ENCODE assay signal across 19 cellular contexts in the genomic region with DNA sequence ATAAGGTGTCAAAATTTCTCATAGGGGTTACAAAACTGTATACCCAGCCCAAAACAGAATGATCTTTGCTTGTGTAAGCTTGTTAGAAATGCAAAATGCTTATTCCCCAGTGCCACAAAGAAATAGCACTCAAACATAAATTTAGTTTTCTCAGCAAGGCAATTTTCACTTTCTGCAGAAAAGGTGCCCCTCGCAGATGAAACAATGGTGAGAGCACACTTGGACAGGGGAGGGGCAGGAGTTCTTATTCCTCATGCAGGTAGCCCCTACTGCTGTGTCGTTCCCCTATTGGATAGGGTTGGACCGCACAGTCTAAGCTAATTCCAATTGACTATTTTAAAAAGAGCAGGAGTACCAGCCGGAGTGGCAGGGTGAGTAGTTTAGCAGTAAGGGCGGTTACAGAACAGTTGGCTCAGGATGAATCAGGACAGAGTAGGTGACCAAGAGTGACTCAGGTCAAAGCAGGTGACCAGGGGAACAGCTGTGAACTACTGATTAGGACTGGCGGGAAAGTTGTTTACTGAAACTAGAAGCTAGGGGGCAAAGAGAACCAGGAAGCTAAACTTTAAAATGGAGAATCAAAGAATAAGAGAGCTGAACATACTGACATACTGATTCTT.
"Had no signal": no experiment of that assay in that cellular context is flagged by ENCODE, and none has a peak within 500 bp of the region (broad histone marks: within the 10 kb centered on the region; RNA-seq: fewer than 3 reads in every experiment).

No MANE protein-coding gene starts in this region.

- H2AFZ ChIP-seq: neural progenitor cell had no signal

- H3K9me3 ChIP-seq: ovary, suprapubic skin, thyroid gland, uterus had no signal

- H3K4me2 ChIP-seq: neural progenitor cell had no signal

- H3K27me3 ChIP-seq: gastrocnemius medialis, heart right ventricle, neural progenitor cell, ovary, right atrium auricular region, sigmoid colon, suprapubic skin, thyroid gland, uterus had no signal

- DNase-seq: gastrocnemius medialis; heart right ventricle; left ventricle myocardium inferior; lower lobe of right lung; midbrain; nucleus accumbens; ovary; sigmoid colon; stimulated activated naive CD4-positive, alpha-beta T cell treated with Interleukin-2 at 50 U/mL for 16 hours; thyroid gland; uterus had no signal

- H3K9ac ChIP-seq: neural progenitor cell had no signal

- ATAC-seq: esophagus mucosa; gastrocnemius medialis; heart right ventricle; lower lobe of right lung; natural killer cell treated with Interleukin-12 subunit alpha and Interleukin-12 subunit beta and Interleukin-15 and Interleukin-18, amount 100 ng/mL, for 72 hours had no signal

- H3K36me3 ChIP-seq: gastrocnemius medialis, heart right ventricle, left ventricle myocardium inferior, lower lobe of right lung, neural progenitor cell, ovary, right atrium auricular region, sigmoid colon, suprapubic skin, thyroid gland, uterus had no signal

- FAIRE-seq: colon, keratinocyte had no signal

- H3K27ac ChIP-seq: gastrocnemius medialis, heart right ventricle, left ventricle myocardium inferior, lower lobe of right lung, neural progenitor cell, ovary, right atrium auricular region, sigmoid colon, skin epidermis, suprapubic skin, thyroid gland, uterus had no signal

- H3K4me1 ChIP-seq: right atrium auricular region, suprapubic skin, thyroid gland, uterus had no signal

- H3K4me3 ChIP-seq: gastrocnemius medialis, heart right ventricle, left ventricle myocardium inferior, lower lobe of right lung, neural progenitor cell, ovary, right atrium auricular region, sigmoid colon, skin epidermis, suprapubic skin, thyroid gland, uterus had no signal
